6 cellular contexts compared by ENCODE assay signal in the genomic region with DNA sequence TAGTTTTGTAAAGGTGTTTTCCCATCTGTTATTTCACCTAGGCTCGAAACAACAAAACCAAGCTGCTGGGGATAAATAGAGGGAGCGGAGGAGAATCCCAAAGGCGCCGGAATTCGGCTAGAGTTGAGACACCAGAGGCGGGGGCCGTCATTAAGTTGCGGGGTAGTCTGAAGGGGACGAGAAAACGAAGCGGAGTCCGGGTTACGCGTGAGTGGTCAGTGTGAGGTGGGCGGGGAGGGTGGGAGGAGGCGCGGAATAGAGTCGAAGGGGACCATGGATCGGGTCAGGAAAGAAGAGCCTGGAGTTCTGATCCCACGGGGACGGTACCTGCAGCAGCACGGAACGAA. TPM values are rescaled to one million over a fixed set of nuclear protein-coding genes. Genes with fewer than 3 reads are reported as not detected.
DNase-seq lines count a peak whose midpoint lies in the region; FAIRE-seq and TF ChIP-seq lines count a peak whose summit lies in the region.

No MANE protein-coding gene starts in this region.

- H3K9me3 ChIP-seq in KOPT-K1 (ENCODE audit: insufficient read depth, low read length, poor library complexity, severe bottlenecking) (no peaks in the 10 kb centered on the region), testis (no peaks in the 10 kb centered on the region)

- FAIRE-seq in GM19239 (lab: Jason Lieb, UNC), result no peak

- DNase-seq in ELR (ENCODE audit: low read depth) (peak; percentile 67), foreskin fibroblast (no peak), testis (no peak), inferior parietal cortex (ENCODE audit: extremely low spot score) (no peak), GM19239 (ENCODE audit: insufficient read length, low spot score) (no peak)

- H3K36me3 ChIP-seq in KOPT-K1 (ENCODE audit: insufficient read depth, low read length) (peaks cover 67% of the 10 kb centered on the region), testis (ENCODE audit: low read depth, missing control alignments) (no peaks in the 10 kb centered on the region)

- TF ChIP-seq POLR2A in testis (IDR thresholded peaks at IDR 0.05), result no peak

- no peak for TF ChIP-seq CTCF in foreskin fibroblast (IDR thresholded peaks at IDR 0.05; ENCODE audit: low read depth, low read length)
- no peak for TF ChIP-seq CTCF in testis (IDR thresholded peaks at IDR 0.05)

- no peaks in the 10 kb centered on the region for H3K27me3 ChIP-seq in testis

- H3K4me1 ChIP-seq in testis, result peaks cover 11% of the 10 kb centered on the region

- H3K4me3 ChIP-seq in foreskin fibroblast (ENCODE audit: low read depth in 1 of 2, low read length in 2 of 2) (peak overlapping the region; percentile 70 to 100), testis (peak overlapping the region; percentile 93)

- H3K27ac ChIP-seq in KOPT-K1 (ENCODE audit: low read depth, low read length, poor library complexity, severe bottlenecking), result peak overlapping the region; percentile 82
- H3K27ac ChIP-seq in testis, result peak overlapping the region; percentile 87 to 88

- 0 to 1% methylated on average over 23 of the region's 23 CpGs for WGBS in testis, 2 donors

- intact Hi-C loops in testis (cut with DNase I; ENCODE audit: low total_unique reads), result no loop called here

RNA-seq across cellular contexts. Expression of gene SRPRA, which starts 0.4 kb away (rescaled TPM):
- total RNA-seq in testis, result 100 to 1,000 TPM; 105 to 122 TPM
- polyA plus RNA-seq in testis (ENCODE audit: insufficient read depth, low read depth, low replicate concordance), result 88.4 TPM

RNA-seq across cellular contexts. Expression of gene FOXRED1, which starts 0.6 kb away (rescaled TPM):
- total RNA-seq in testis, result 10 to 100 TPM; 40.3 to 49.4 TPM
- 31.6 TPM for polyA plus RNA-seq in testis (ENCODE audit: insufficient read depth, low read depth, low replicate concordance)

RNA-seq across cellular contexts. Expression of gene TIRAP, which starts 14.6 kb away (rescaled TPM):
- 1 to 10 TPM; 5.7 to 5.9 TPM for total RNA-seq in testis
- polyA plus RNA-seq in testis (ENCODE audit: insufficient read depth, low read depth, low replicate concordance), result 3.6 TPM

RNA-seq across cellular contexts. Expression of gene DCPS, which starts 35.5 kb away (rescaled TPM):
- total RNA-seq in testis, result 10 to 100 TPM; 16.9 to 20.9 TPM
- 16.8 TPM for polyA plus RNA-seq in testis (ENCODE audit: insufficient read depth, low read depth, low replicate concordance)

RNA-seq across cellular contexts. Expression of gene FAM118B, which starts 56.8 kb away (rescaled TPM):
- total RNA-seq in testis, result 10 to 100 TPM; 27.4 to 36.3 TPM
- 50.3 TPM for polyA plus RNA-seq in testis (ENCODE audit: insufficient read depth, low read depth, low replicate concordance)
